In the genomic region with DNA sequence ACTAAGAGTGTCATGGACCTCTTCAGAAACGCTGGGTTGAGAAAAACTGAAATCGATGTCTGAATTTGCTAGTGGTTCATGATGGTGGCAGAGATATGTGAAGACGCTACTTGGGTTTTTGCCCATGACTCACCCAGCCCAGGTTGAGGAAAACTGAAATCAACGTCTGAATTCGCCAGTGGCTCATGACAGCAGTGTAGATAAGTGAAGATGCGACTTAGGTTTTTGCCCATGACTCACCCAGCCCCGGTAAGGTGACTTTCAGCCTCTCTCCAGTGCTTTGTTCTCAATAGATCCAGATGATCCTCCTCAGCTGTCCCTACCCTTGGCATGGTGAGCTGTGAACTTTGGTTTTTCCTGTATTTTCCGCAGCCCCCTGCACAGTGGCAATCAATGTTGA, we compare ENCODE assay signal across 12 cellular contexts.
A peak's percentile ranks its signal among the peaks of the same experiment; 100 is the strongest.
DNase-seq lines count a peak whose midpoint lies in the region; ATAC-seq, FAIRE-seq and TF ChIP-seq lines count a peak whose summit lies in the region.
"Had no signal": no experiment of that assay in that cellular context is flagged by ENCODE, and none has a peak within 500 bp of the region (broad histone marks: within the 10 kb centered on the region; RNA-seq: fewer than 3 reads in every experiment).

No MANE protein-coding gene starts in this region.

- DNase-seq in GM13977 (ENCODE audit: low spot score) (peak; percentile 34), RCC 7860 (ENCODE audit: low spot score) (peak; percentile 75), NCI-H1694 (lab: John Stamatoyannopoulos, UW) (no peak), DMS153 treated with DMSO at 0.1 percent for 48 hours (lab: John Stamatoyannopoulos, UW; ENCODE audit: unreplicated experiment) (no peak)
- peak; percentile 40 to 58 (median 53) for DNase-seq in stimulated activated CD4-positive, alpha-beta T cell treated with anti-CD3 and anti-CD28 coated beads, Interleukin-12 subunit alpha, Interleukin-12 subunit beta, amount 100 ng/mL, for 48 hours (ENCODE audit: low read depth in 2 of 3, low spot score in 1 of 3)
- DNase-seq in effector CD4-positive, alpha-beta T cell, result no peak
- DNase-seq: CD8-positive, alpha-beta memory T cell; colonic mucosa; foreskin melanocyte; NCI-H446 had no signal

- no peak for TF ChIP-seq CTCF in GM13977 (IDR thresholded peaks at IDR 0.05; ENCODE audit: extremely low read depth, insufficient read depth, missing control alignments)

- in situ Hi-C loops in GM13977 (cut with MboI; ENCODE audit: low pct_unique_long_range_greater_than_20kb, low sequenced_read_pairs, unreplicated experiment), result no loop called here

- FAIRE-seq in RCC 7860 (lab: Jason Lieb, UNC), result peak; percentile 75

- ATAC-seq in GM21423 (IDR thresholded peaks at IDR 0.05; ENCODE audit: unreplicated experiment), result peak; percentile 36
- ATAC-seq in HG02840 (IDR thresholded peaks at IDR 0.05; ENCODE audit: low FRiP score, unreplicated experiment), result no peak

Comparison
In these comparisons a context has a peak if more than half of its experiments do, and no peak if none do; other contexts are left out.
1. DNase-seq: peak in GM13977 (single experiment), RCC 7860 (single experiment) and stimulated activated CD4-positive, alpha-beta T cell treated with anti-CD3 and anti-CD28 coated beads, Interleukin-12 subunit alpha, Interleukin-12 subunit beta, amount 100 ng/mL, for 48 hours (3 of 3); none in NCI-H1694 (single experiment), effector CD4-positive, alpha-beta T cell (single experiment) and DMS153 treated with DMSO at 0.1 percent for 48 hours (single experiment).